Comparison of ENCODE assay signal across 17 cellular contexts in the genomic region with DNA sequence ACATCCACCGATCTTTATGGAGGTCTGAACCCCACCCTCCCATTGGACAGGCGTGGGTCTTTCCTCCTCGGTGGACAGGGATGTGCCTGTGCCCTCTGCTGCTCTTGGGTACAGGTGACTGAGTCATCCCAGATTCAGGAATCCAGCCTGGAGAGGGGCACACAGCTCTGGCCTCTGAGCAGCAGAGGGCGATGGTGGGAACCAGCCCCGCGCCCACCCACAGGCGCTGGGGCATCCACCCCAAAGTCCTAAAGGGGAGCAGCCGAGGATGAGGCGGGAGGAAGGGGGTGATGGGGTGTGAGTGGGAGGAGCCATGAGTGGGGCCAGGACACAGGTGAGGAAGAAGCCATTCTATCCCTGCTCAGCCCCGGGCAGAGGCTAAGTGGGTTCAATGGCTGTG. TPM values are rescaled to one million over a fixed set of nuclear protein-coding genes. Genes with fewer than 3 reads are reported as not detected.
DNase-seq lines count a peak whose midpoint lies in the region; ATAC-seq and TF ChIP-seq lines count a peak whose summit lies in the region.
"Had no signal": no experiment of that assay in that cellular context is flagged by ENCODE, and none has a peak within 500 bp of the region (broad histone marks: within the 10 kb centered on the region; RNA-seq: fewer than 3 reads in every experiment).

No MANE protein-coding gene starts in this region.

- H3K27ac ChIP-seq in heart left ventricle = no peak overlapping the region
- H3K27ac ChIP-seq: C4-2B, right atrium auricular region, upper lobe of left lung had no signal

- H3K27me3 ChIP-seq in H7 (ENCODE audit: control insufficient read depth, insufficient read depth, low read length) (no peaks in the 10 kb centered on the region), heart left ventricle (peaks cover 0 to 30% (median 0%) of the 10 kb centered on the region in 9 donors)
- H3K27me3 ChIP-seq: right atrium auricular region, upper lobe of left lung had no signal

- H3K9me3 ChIP-seq in heart left ventricle = no peaks in the 10 kb centered on the region
- H3K9me3 ChIP-seq: right atrium auricular region, upper lobe of left lung had no signal

- TF ChIP-seq POLR2A in heart left ventricle (IDR thresholded peaks at IDR 0.05) = no peak

- H3K36me3 ChIP-seq in H7 (replicated peaks; ENCODE audit: control insufficient read depth, insufficient read depth, low read length) = no peaks in the 10 kb centered on the region
- no peaks in the 10 kb centered on the region for H3K36me3 ChIP-seq in heart left ventricle
- H3K36me3 ChIP-seq: right atrium auricular region, upper lobe of left lung had no signal

- intact Hi-C loops in heart left ventricle (cut with DNase I) = no loop called here

- no peak overlapping the region for H3K4me3 ChIP-seq in AG10803 (ENCODE audit: low read length)
- H3K4me3 ChIP-seq in H7 (ENCODE audit: insufficient read depth, low read depth, low read length) = no peak overlapping the region
- no peak overlapping the region for H3K4me3 ChIP-seq in heart left ventricle
- H3K4me3 ChIP-seq: right atrium auricular region, upper lobe of left lung had no signal

- ATAC-seq in SK-N-SH treated with all-trans-retinoic acid at 6 μM for 48 hours (peak; percentile 17; the same call in 1 of the 3 replicates), GM18868 (IDR thresholded peaks at IDR 0.05; ENCODE audit: unreplicated experiment) (no peak), HG03460 (IDR thresholded peaks at IDR 0.05; ENCODE audit: unreplicated experiment) (no peak), heart left ventricle (no peak)
- ATAC-seq: activated T-helper 17 cell treated with anti-CD3 and anti-CD28 coated beads, Interleukin-2, amount 50 U/mL, for 72 hours; left cardiac atrium had no signal

- WGBS in heart left ventricle, 4 donors = 37 to 40% (median 38%) methylated on average over 10 of the region's 10 CpGs

- no peak for DNase-seq in AG10803 (ENCODE audit: low read depth)
- DNase-seq in H7 = peak; percentile 93
- peak; percentile 75 for DNase-seq in iPS-NIHi7 (ENCODE audit: extremely low spot score)
- DNase-seq in heart left ventricle = no peak
- no peak for DNase-seq in NCI-H226
- DNase-seq: activated CD4-positive, alpha-beta T cell treated with anti-CD3 and anti-CD28 coated beads, Interleukin-2, amount 50 U/mL, for 1 hour; effector memory CD4-positive, alpha-beta T cell; left cardiac atrium; naive B cell; stimulated activated CD4-positive, alpha-beta T cell treated with anti-CD3 and anti-CD28 coated beads, Interleukin-2, amount 100 ng/mL, for 48 hours had no signal

- H3K4me1 ChIP-seq in heart left ventricle = peaks cover 0 to 8% (median 3%) of the 10 kb centered on the region in 12 donors

- TF ChIP-seq CTCF in AG10803 (conservative IDR thresholded peaks at IDR 0.05; ENCODE audit: low read length) (0 out of 2 replicates have a peak, but pooled peaks have one; percentile 2), heart left ventricle (IDR thresholded peaks at IDR 0.05) (no peak)

TF ChIP-seq in SK-N-SH treated with all-trans-retinoic acid at 6 μM for 48 hours, 23 proteins besides CTCF, POLR2A, EP300 and RAD21:
- TF ChIP-seq ESRRG (CRISPR knock-in tag; IDR thresholded peaks at IDR 0.05) (no peak), ISL1 (CRISPR knock-in tag; IDR thresholded peaks at IDR 0.05) (no peak), ZC3H10 (CRISPR knock-in tag; IDR thresholded peaks at IDR 0.05) (no peak), ZNF70 (CRISPR knock-in tag; IDR thresholded peaks at IDR 0.05) (no peak), ZFP3 (CRISPR knock-in tag; IDR thresholded peaks at IDR 0.05) (no peak), POU6F1 (CRISPR knock-in tag; IDR thresholded peaks at IDR 0.05; ENCODE audit: borderline replicate concordance, low read depth) (no peak), CREB5 (CRISPR knock-in tag; IDR thresholded peaks at IDR 0.05; ENCODE audit: low read depth) (no peak), CSDC2 (CRISPR knock-in tag; IDR thresholded peaks at IDR 0.05) (no peak), PPARA (CRISPR knock-in tag; IDR thresholded peaks at IDR 0.05; ENCODE audit: borderline replicate concordance) (no peak), TSHZ2 (CRISPR knock-in tag; IDR thresholded peaks at IDR 0.05) (no peak), TCF4 (CRISPR knock-in tag; IDR thresholded peaks at IDR 0.05; ENCODE audit: borderline replicate concordance) (no peak), RARB (CRISPR knock-in tag; IDR thresholded peaks at IDR 0.05) (no peak), SNAI2 (CRISPR knock-in tag; IDR thresholded peaks at IDR 0.05) (no peak), ZFP30 (CRISPR knock-in tag; IDR thresholded peaks at IDR 0.05) (no peak), TOX (CRISPR knock-in tag; IDR thresholded peaks at IDR 0.05; ENCODE audit: borderline replicate concordance) (no peak)
- TF ChIP-seq, protein P1, sequence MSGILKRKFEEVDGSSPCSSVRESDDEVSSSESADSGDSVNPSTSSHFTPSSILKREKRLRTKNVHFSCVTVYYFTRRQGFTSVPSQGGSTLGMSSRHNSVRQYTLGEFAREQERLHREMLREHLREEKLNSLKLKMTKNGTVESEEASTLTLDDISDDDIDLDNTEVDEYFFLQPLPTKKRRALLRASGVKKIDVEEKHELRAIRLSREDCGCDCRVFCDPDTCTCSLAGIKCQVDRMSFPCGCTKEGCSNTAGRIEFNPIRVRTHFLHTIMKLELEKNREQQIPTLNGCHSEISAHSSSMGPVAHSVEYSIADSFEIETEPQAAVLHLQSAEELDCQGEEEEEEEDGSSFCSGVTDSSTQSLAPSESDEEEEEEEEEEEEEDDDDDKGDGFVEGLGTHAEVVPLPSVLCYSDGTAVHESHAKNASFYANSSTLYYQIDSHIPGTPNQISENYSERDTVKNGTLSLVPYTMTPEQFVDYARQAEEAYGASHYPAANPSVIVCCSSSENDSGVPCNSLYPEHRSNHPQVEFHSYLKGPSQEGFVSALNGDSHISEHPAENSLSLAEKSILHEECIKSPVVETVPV (CRISPR knock-in tag; IDR thresholded peaks at IDR 0.05) = no peak

RNA-seq across cellular contexts. Expression of gene ENGASE, which starts 35.0 kb away (rescaled TPM):
- 13.3 and 21.3 TPM in 2 replicates for total RNA-seq in H7 (2014; rRNA removed; shearing (Covaris generic))
- total RNA-seq in heart left ventricle = 10 to 100 TPM in 8 of 9 donors, 1 to 10 TPM in 1; 6.2 to 42.0 (median 25.5) TPM
- 10 to 100 TPM in 1 of 2 donors, 1 to 10 TPM in 1; 9.9 to 21.9 TPM for polyA plus RNA-seq in heart left ventricle

Comparison
In these comparisons a context has a peak if more than half of its experiments do, and no peak if none do; other contexts are left out.
1. DNase-seq: peak in H7 (single experiment) and iPS-NIHi7 (single experiment); none in AG10803 (single experiment), heart left ventricle (0 of 5) and NCI-H226 (single experiment).